In the genomic region with DNA sequence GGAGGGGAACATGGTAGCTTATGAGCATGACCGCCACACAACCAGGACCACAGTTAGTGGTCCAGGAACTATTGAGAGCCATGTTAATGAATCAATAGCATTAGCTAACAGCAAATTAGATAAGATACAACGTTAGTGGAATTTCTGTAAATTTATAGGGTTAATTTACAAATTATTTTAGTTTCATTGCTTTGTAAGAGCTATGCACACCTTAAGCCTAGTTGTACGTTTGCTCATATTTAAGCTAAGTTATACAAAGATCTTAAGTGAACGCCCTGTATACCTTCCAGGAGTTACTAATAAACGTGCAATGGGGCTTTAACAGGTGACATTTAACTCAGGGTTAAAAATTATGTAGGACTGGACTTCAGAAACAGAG, we compare ENCODE assay signal across 8 cellular contexts. TPM values are rescaled to one million over a fixed set of nuclear protein-coding genes. Genes with fewer than 3 reads are reported as not detected.
DNase-seq lines count a peak whose midpoint lies in the region; ATAC-seq, FAIRE-seq and TF ChIP-seq lines count a peak whose summit lies in the region.

No MANE protein-coding gene starts in this region.

- H3K36me3 ChIP-seq in kidney (ENCODE audit: control insufficient read depth in 1 of 2, insufficient read depth in 2 of 2, low read length in 2 of 2) = peaks cover 4 to 9% of the 10 kb centered on the region in 2 donors

- H3K9me3 Mint-ChIP-seq in activated CD4-positive, alpha-beta T cell treated with anti-CD3 and anti-CD28 coated beads, Interleukin-2, amount 10 ng/mL, durations not matched to agents 24 days and 14 days = no peaks in the 10 kb centered on the region
- H3K9me3 Mint-ChIP-seq in activated naive CD8-positive, alpha-beta T cell (ENCODE audit: low read depth) = no peaks in the 10 kb centered on the region

- peaks cover 5 to 8% of the 10 kb centered on the region in 2 donors for H3K4me1 ChIP-seq in kidney (ENCODE audit: control insufficient read depth in 1 of 2, insufficient read depth in 1 of 2, low read depth in 1 of 2, low read length in 2 of 2)

- no peaks in the 10 kb centered on the region for H3K9me3 ChIP-seq in kidney (ENCODE audit: control insufficient read depth in 1 of 2, low read length in 2 of 2)

- FAIRE-seq in kidney (lab: Jason Lieb, UNC) = no peak

- intact Hi-C loops in activated CD4-positive, alpha-beta T cell treated with anti-CD3 and anti-CD28 coated beads, Interleukin-2, amount 10 ng/mL, durations not matched to agents 24 days and 14 days (cut with micrococcal nuclease) = loop anchor here (2.0 to 10.0 kb wide), 3 partner anchors 38 to 87 kb away; partner anchors contain the start of genes SRM and TARDBP
- intact Hi-C loops in kidney (cut with DNase I) = no loop called here

- peaks cover 22% of the 10 kb centered on the region for H3K36me3 Mint-ChIP-seq in activated CD4-positive, alpha-beta T cell treated with anti-CD3 and anti-CD28 coated beads, Interleukin-2, amount 10 ng/mL, durations not matched to agents 24 days and 14 days (ENCODE audit: low read depth)
- H3K36me3 Mint-ChIP-seq in activated naive CD8-positive, alpha-beta T cell = no peaks in the 10 kb centered on the region

- peak overlapping the region; percentile 73 to 96 for H3K4me3 ChIP-seq in kidney (ENCODE audit: low read length in 2 of 2)

- peak overlapping the region; percentile 41 to 87 for H3K9ac ChIP-seq in kidney (ENCODE audit: low read length in 2 of 2)

- no peak for ATAC-seq in HG03095 (IDR thresholded peaks at IDR 0.05; ENCODE audit: unreplicated experiment)

- H3K27ac ChIP-seq in kidney (ENCODE audit: low read depth in 2 of 2, low read length in 2 of 2) = no peak overlapping the region
- H3K27ac ChIP-seq in temporal lobe (ENCODE audit: low read depth, low read length) = peak overlapping the region; percentile 87

- peaks cover 12% of the 10 kb centered on the region for H3K4me1 Mint-ChIP-seq in activated CD4-positive, alpha-beta T cell treated with anti-CD3 and anti-CD28 coated beads, Interleukin-2, amount 10 ng/mL, durations not matched to agents 24 days and 14 days
- peaks cover 16% of the 10 kb centered on the region for H3K4me1 Mint-ChIP-seq in activated naive CD8-positive, alpha-beta T cell (ENCODE audit: low read depth)

- no peak for DNase-seq in activated CD4-positive, alpha-beta T cell treated with anti-CD3 and anti-CD28 coated beads, Interleukin-2, amount 10 ng/mL, durations not matched to agents 24 days and 14 days
- no peak for DNase-seq in activated CD4-positive, alpha-beta T cell treated with anti-CD3 and anti-CD28 coated beads for 4 hours
- DNase-seq in kidney (no peak), GF-D8 (lab: John Stamatoyannopoulos, UW) (no peak), NCI-H2029 treated with DMSO at 0.1 percent for 48 hours (lab: John Stamatoyannopoulos, UW) (no peak)

- no peaks in the 10 kb centered on the region for H3K27me3 Mint-ChIP-seq in activated CD4-positive, alpha-beta T cell treated with anti-CD3 and anti-CD28 coated beads, Interleukin-2, amount 10 ng/mL, durations not matched to agents 24 days and 14 days
- no peaks in the 10 kb centered on the region for H3K27me3 Mint-ChIP-seq in activated naive CD8-positive, alpha-beta T cell

- TF ChIP-seq CTCF in kidney (IDR thresholded peaks at IDR 0.05; ENCODE audit: borderline replicate concordance, extremely low read depth, insufficient read depth) = no peak

- peak overlapping the region; percentile 99 for H3K4me3 Mint-ChIP-seq in activated CD4-positive, alpha-beta T cell treated with anti-CD3 and anti-CD28 coated beads, Interleukin-2, amount 10 ng/mL, durations not matched to agents 24 days and 14 days
- peak overlapping the region; percentile 97 for H3K4me3 Mint-ChIP-seq in activated naive CD8-positive, alpha-beta T cell

- H3K27ac Mint-ChIP-seq in activated CD4-positive, alpha-beta T cell treated with anti-CD3 and anti-CD28 coated beads, Interleukin-2, amount 10 ng/mL, durations not matched to agents 24 days and 14 days = peak overlapping the region; percentile 96
- H3K27ac Mint-ChIP-seq in activated naive CD8-positive, alpha-beta T cell = peak overlapping the region; percentile 95

RNA-seq across cellular contexts. Expression of gene EXOSC10, which starts 0.7 kb away (rescaled TPM):
- 93.0 and 98.1 TPM in 2 replicates for total RNA-seq in activated CD4-positive, alpha-beta T cell treated with anti-CD3 and anti-CD28 coated beads, Interleukin-2, amount 10 ng/mL, durations not matched to agents 24 days and 14 days
- 46.8 TPM for total RNA-seq in kidney
- polyA plus RNA-seq in kidney (ENCODE audit: insufficient read depth, low read depth, low replicate concordance) = 26.2 TPM
- 34.9 TPM for total RNA-seq in temporal lobe

RNA-seq across cellular contexts. Expression of gene SRM, which starts 39.1 kb away (rescaled TPM):
- total RNA-seq in activated CD4-positive, alpha-beta T cell treated with anti-CD3 and anti-CD28 coated beads, Interleukin-2, amount 10 ng/mL, durations not matched to agents 24 days and 14 days = 334 and 346 TPM in 2 replicates
- total RNA-seq in kidney = 52.9 TPM
- polyA plus RNA-seq in kidney (ENCODE audit: insufficient read depth, low read depth, low replicate concordance) = 59.5 TPM
- total RNA-seq in temporal lobe = 35.4 TPM

RNA-seq across cellular contexts. Expression of gene MASP2, which starts 51.9 kb away (rescaled TPM):
- total RNA-seq in activated CD4-positive, alpha-beta T cell treated with anti-CD3 and anti-CD28 coated beads, Interleukin-2, amount 10 ng/mL, durations not matched to agents 24 days and 14 days = 0.14 and 0.28 TPM in 2 replicates
- total RNA-seq in kidney = not detected
- not detected for polyA plus RNA-seq in kidney (ENCODE audit: insufficient read depth, low read depth, low replicate concordance)
- not detected for total RNA-seq in temporal lobe
